Comparison of ENCODE assay signal across 16 cellular contexts in genomic region chr9:4828776-4829175, GRCh38. TPM values are rescaled to one million over a fixed set of nuclear protein-coding genes. Genes with fewer than 3 reads are reported as not detected.
DNase-seq lines count a peak whose midpoint lies in the region; ATAC-seq and TF ChIP-seq lines count a peak whose summit lies in the region.
"Had no signal": no experiment of that assay in that cellular context is flagged by ENCODE, and none has a peak within 500 bp of the region (broad histone marks: within the 10 kb centered on the region; RNA-seq: fewer than 3 reads in every experiment).

No MANE protein-coding gene starts in this region.

- H3K4me1 ChIP-seq in osteoblast (ENCODE audit: insufficient read depth, low read length): peaks cover 40% of the 10 kb centered on the region

- DNase-seq in HCEC 1CT: peak; percentile 48
- peak; percentile 100 for DNase-seq in OCI-M1 (lab: John Stamatoyannopoulos, UW)
- peak; percentile 61 for DNase-seq in dermis blood vessel endothelial cell
- DNase-seq in osteoblast (ENCODE audit: insufficient read length, low spot score, missing footprints): no peak
- DNase-seq in T-helper 17 cell: no peak
- no peak for DNase-seq in activated CD4-positive, alpha-beta T cell treated with anti-CD3 and anti-CD28 coated beads for 1 hour
- DNase-seq: activated CD8-positive, alpha-beta T cell treated with anti-CD3 and anti-CD28 coated beads, Interleukin-2, amount 10 ng/mL, durations not matched to agents 7 days and 5 days; activated naive CD4-positive, alpha-beta T cell; cerebellar nuclear complex; left colon; NCI-H226; upper lobe of left lung had no signal

- peak overlapping the region; percentile 56 for H3K27ac ChIP-seq in osteoblast (ENCODE audit: low read depth, low read length)
- H3K27ac ChIP-seq: upper lobe of left lung had no signal

- H3K27ac Mint-ChIP-seq in T-helper 17 cell: no peak overlapping the region
- H3K27ac Mint-ChIP-seq: activated CD8-positive, alpha-beta T cell treated with anti-CD3 and anti-CD28 coated beads, Interleukin-2, amount 10 ng/mL, durations not matched to agents 7 days and 5 days; nephron; T-helper 2 cell treated with Interferon-gamma antibody and Interleukin-4, amounts not matched to agents 5 μg/mL and 100 μg/mL, for 36 hours had no signal

- no peak for ATAC-seq in T-helper 17 cell
- ATAC-seq in HG02870 (IDR thresholded peaks at IDR 0.05; ENCODE audit: unreplicated experiment): no peak
- ATAC-seq in HG03135 (IDR thresholded peaks at IDR 0.05; ENCODE audit: unreplicated experiment): no peak
- ATAC-seq: activated CD8-positive, alpha-beta T cell treated with anti-CD3 and anti-CD28 coated beads, Interleukin-2, amount 10 ng/mL, durations not matched to agents 7 days and 5 days; left colon had no signal

- no peak overlapping the region for H3K4me3 ChIP-seq in osteoblast (ENCODE audit: insufficient read depth, low read length)
- H3K4me3 ChIP-seq: upper lobe of left lung had no signal

- peaks cover 7% of the 10 kb centered on the region for H3K4me1 Mint-ChIP-seq in T-helper 17 cell
- H3K4me1 Mint-ChIP-seq: nephron had no signal

- H3K4me2 ChIP-seq in osteoblast (ENCODE audit: insufficient read depth, low read length): peak overlapping the region; percentile 47

- H3K27me3 ChIP-seq in osteoblast (ENCODE audit: insufficient read depth, low read length): no peaks in the 10 kb centered on the region
- H3K27me3 ChIP-seq: upper lobe of left lung had no signal

- peaks cover 8% of the 10 kb centered on the region for H3K36me3 Mint-ChIP-seq in T-helper 17 cell (ENCODE audit: low read depth)

- no peak overlapping the region for H3K4me3 Mint-ChIP-seq in T-helper 17 cell
- H3K4me3 Mint-ChIP-seq: activated CD8-positive, alpha-beta T cell treated with anti-CD3 and anti-CD28 coated beads, Interleukin-2, amount 10 ng/mL, durations not matched to agents 7 days and 5 days; nephron; T-helper 2 cell treated with Interferon-gamma antibody and Interleukin-4, amounts not matched to agents 5 μg/mL and 100 μg/mL, for 36 hours had no signal

- no peaks in the 10 kb centered on the region for H3K27me3 Mint-ChIP-seq in T-helper 17 cell

- peaks cover 3% of the 10 kb centered on the region for H3K36me3 ChIP-seq in osteoblast (ENCODE audit: insufficient read depth, low read length)

- TF ChIP-seq CTCF in osteoblast (IDR thresholded peaks at IDR 0.05; ENCODE audit: extremely low read depth, low read depth, low read length): no peak

- H3K79me2 ChIP-seq in osteoblast (ENCODE audit: insufficient read depth, low read length): peaks cover 9% of the 10 kb centered on the region

- H3K9me3 ChIP-seq in osteoblast (ENCODE audit: low read depth, low read length): no peaks in the 10 kb centered on the region
- no peaks in the 10 kb centered on the region for H3K9me3 ChIP-seq in T-helper 17 cell (ENCODE audit: control insufficient read depth, low read length, poor library complexity, severe bottlenecking)
- H3K9me3 ChIP-seq: upper lobe of left lung had no signal

- H2AFZ ChIP-seq in osteoblast (ENCODE audit: low read length): no peak overlapping the region

- no peaks in the 10 kb centered on the region for H4K20me1 ChIP-seq in osteoblast (ENCODE audit: insufficient read depth, low read length)

RNA-seq across cellular contexts. Expression of gene RCL1, which starts 36.0 kb away (rescaled TPM):
- total RNA-seq in dermis blood vessel endothelial cell: 10.4 and 12.1 TPM in 2 replicates
- 11.5 and 15.6 TPM in 2 replicates for total RNA-seq in osteoblast
- 10 to 100 TPM; 23.5 to 28.1 TPM for total RNA-seq in T-helper 17 cell

Comparison
In these comparisons a context has a peak if more than half of its experiments do, and no peak if none do; other contexts are left out.
1. DNase-seq: peak in HCEC 1CT (single experiment), OCI-M1 (single experiment) and dermis blood vessel endothelial cell (single experiment); none in osteoblast (single experiment), T-helper 17 cell (0 of 3) and activated CD4-positive, alpha-beta T cell treated with anti-CD3 and anti-CD28 coated beads for 1 hour (single experiment).